ENCODE assay signal across 8 cellular contexts in the genomic region with DNA sequence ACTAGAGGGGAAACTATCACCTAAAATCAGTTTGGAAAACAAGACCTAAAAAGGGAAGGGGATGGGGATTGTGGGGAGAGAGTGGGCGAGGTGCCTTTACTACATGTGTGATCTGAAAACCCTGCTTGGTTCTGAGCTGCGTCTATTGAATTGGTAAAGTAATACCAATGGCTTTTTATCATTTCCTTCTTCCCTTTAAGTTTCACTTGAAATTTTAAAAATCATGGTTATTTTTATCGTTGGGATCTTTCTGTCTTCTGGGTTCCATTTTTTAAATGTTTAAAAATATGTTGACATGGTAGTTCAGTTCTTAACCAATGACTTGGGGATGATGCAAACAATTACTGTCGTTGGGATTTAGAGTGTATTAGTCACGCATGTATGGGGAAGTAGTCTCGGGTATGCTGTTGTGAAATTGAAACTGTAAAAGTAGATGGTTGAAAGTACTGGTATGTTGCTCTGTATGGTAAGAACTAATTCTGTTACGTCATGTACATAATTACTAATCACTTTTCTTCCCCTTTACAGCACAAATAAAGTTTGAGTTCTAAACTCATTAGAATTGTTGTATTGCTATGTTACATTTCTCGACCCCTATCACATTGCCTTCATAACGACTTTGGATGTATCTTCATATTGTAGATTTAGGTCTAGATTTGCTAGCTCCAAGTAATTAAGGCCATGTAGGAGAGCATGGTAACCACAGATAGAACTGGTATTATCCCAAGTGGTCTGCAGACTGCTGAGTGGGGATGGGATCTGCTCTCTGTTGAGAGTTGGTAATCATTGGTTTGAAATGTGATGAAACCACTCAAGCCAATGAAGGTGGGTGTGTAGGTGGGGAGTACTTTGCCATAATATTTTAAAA. TPM values are rescaled to one million over a fixed set of nuclear protein-coding genes. Genes with fewer than 3 reads are reported as not detected.
DNase-seq lines count a peak whose midpoint lies in the region; ATAC-seq and TF ChIP-seq lines count a peak whose summit lies in the region.

No MANE protein-coding gene starts in this region.

- TF ChIP-seq POLR2A in gastroesophageal sphincter (IDR thresholded peaks at IDR 0.05), result no peak

- 0 to 1% methylated on average over 8 to 9 of the region's 9 CpGs for WGBS in gastroesophageal sphincter (ENCODE audit: low coverage in 1 of 2), 2 donors

- peaks cover 3 to 29% of the 10 kb centered on the region in 2 donors for H3K36me3 ChIP-seq in gastroesophageal sphincter

- no peak for TF ChIP-seq CTCF in GM13976 (IDR thresholded peaks at IDR 0.05; ENCODE audit: borderline replicate concordance, control extremely low read depth, extremely low read depth, insufficient read depth, missing control alignments)
- no peak for TF ChIP-seq CTCF in gastroesophageal sphincter (IDR thresholded peaks at IDR 0.05)

- peak overlapping the region; percentile 97 to 100 (median 98) for H3K27ac ChIP-seq in gastroesophageal sphincter

- H3K9me3 ChIP-seq in gastroesophageal sphincter, result no peaks in the 10 kb centered on the region

- ATAC-seq in gastroesophageal sphincter (no peak), GM18907 (IDR thresholded peaks at IDR 0.05; ENCODE audit: unreplicated experiment) (no peak)

- no peaks in the 10 kb centered on the region for H3K27me3 ChIP-seq in gastroesophageal sphincter

- H3K4me3 ChIP-seq in gastroesophageal sphincter, result peak overlapping the region; percentile 57 to 81

- no peak for TF ChIP-seq EP300 in gastroesophageal sphincter (IDR thresholded peaks at IDR 0.05)

- in situ Hi-C loops in GM13976 (cut with MboI; ENCODE audit: low sequenced_read_pairs, unreplicated experiment), result no loop called here

- peak; percentile 67 for DNase-seq in GM13976 (ENCODE audit: low spot score)
- DNase-seq in Kasumi-1 (lab: John Stamatoyannopoulos, UW), result peak; percentile 95 to 98
- peak; percentile 62 for DNase-seq in activated CD8-positive, alpha-beta memory T cell treated with anti-CD3 and anti-CD28 coated beads for 24 hours
- peak; percentile 42 for DNase-seq in putamen (ENCODE audit: low spot score)
- no peak for DNase-seq in NCI-H1436 (lab: John Stamatoyannopoulos, UW)
- DNase-seq in ecto neural progenitor cell (ENCODE audit: low spot score), result no peak

- H3K4me1 ChIP-seq in gastroesophageal sphincter, result peaks cover 8 to 48% (median 10%) of the 10 kb centered on the region in 3 donors

RNA-seq across cellular contexts. Expression of a gene that starts 3.6 kb away (rescaled TPM):
- 100 to 1,000 TPM in 2 of 4 donors, 10 to 100 TPM in 2; 21.0 to 341 (median 183) TPM for total RNA-seq in gastroesophageal sphincter

RNA-seq across cellular contexts. Expression of a gene that starts 39.8 kb away (rescaled TPM):
- 10 to 100 TPM; 19.9 to 31.5 (median 21.3) TPM for total RNA-seq in gastroesophageal sphincter

RNA-seq across cellular contexts. Expression of a gene that starts 43.8 kb away (rescaled TPM):
- total RNA-seq in gastroesophageal sphincter, result 10 to 100 TPM in 1 of 4 donors, 1 to 10 TPM in 3; 3.7 to 11.5 (median 7.5) TPM

Comparison
In these comparisons a context has a peak if more than half of its experiments do, and no peak if none do; other contexts are left out.
1. DNase-seq: peak in GM13976 (single experiment), Kasumi-1 (2 of 2), activated CD8-positive, alpha-beta memory T cell treated with anti-CD3 and anti-CD28 coated beads for 24 hours (single experiment) and putamen (single experiment); none in NCI-H1436 (single experiment) and ecto neural progenitor cell (single experiment).